Comparison of ENCODE assay signal across 23 cellular contexts in genomic region chr13:102863590-102863989, GRCh38.
"Had no signal": no experiment of that assay in that cellular context is flagged by ENCODE, and none has a peak within 500 bp of the region (broad histone marks: within the 10 kb centered on the region; RNA-seq: fewer than 3 reads in every experiment).

No MANE protein-coding gene starts in this region.

- H3K4me1 ChIP-seq: adrenal gland, prostate gland, sigmoid colon, testis had no signal

- H3K27ac ChIP-seq: adrenal gland, esophagus squamous epithelium, prostate gland, sigmoid colon, spleen, testis had no signal

- H3K4me3 Mint-ChIP-seq: activated CD4-positive, alpha-beta T cell treated with anti-CD3 and anti-CD28 coated beads, Interleukin-2, amount 10 ng/mL, durations not matched to agents 24 days and 14 days; activated CD8-positive, alpha-beta T cell treated with anti-CD3 and anti-CD28 coated beads for 36 hours; stimulated activated memory B cell treated with anti-CD40 and anti-IgM and Interleukin-4, amounts not matched to agents 10 μg/mL and 1 μg/mL and 100 μg/mL, for 72 hours; type B pancreatic cell had no signal

- FAIRE-seq: bronchial epithelial cell, endothelial cell of umbilical vein had no signal

- DNase-seq: activated CD4-positive, alpha-beta T cell treated with anti-CD3 and anti-CD28 coated beads, Interleukin-2, amount 10 ng/mL, durations not matched to agents 24 days and 14 days; activated CD8-positive, alpha-beta T cell treated with anti-CD3 and anti-CD28 coated beads for 36 hours; activated effector memory CD4-positive, alpha-beta T cell treated with Interleukin-2 at 50 U/mL for 16 hours; activated naive CD4-positive, alpha-beta T cell treated with anti-CD3 and anti-CD28 coated beads, Interleukin-2, amount 50 U/mL, for 16 hours; activated T-cell treated with anti-CD3 and anti-CD28 coated beads, Interleukin-2, amount 50 U/mL, for 1 hour; dermis blood vessel endothelial cell; effector memory CD4-positive, alpha-beta T cell; esophagus squamous epithelium; hypothalamus; islet precursor cell; sigmoid colon; spleen; stimulated activated CD4-positive, alpha-beta T cell treated with anti-CD3 and anti-CD28 coated beads, Interleukin-4, amount 100 ng/mL, for 4 hours; T-cell; T1000; testis had no signal

- H3K4me3 ChIP-seq: adrenal gland, esophagus squamous epithelium, prostate gland, sigmoid colon, spleen, testis had no signal

- H3K27ac Mint-ChIP-seq: activated CD4-positive, alpha-beta T cell treated with anti-CD3 and anti-CD28 coated beads, Interleukin-2, amount 10 ng/mL, durations not matched to agents 24 days and 14 days; T-cell; type B pancreatic cell had no signal

- H3K9me3 ChIP-seq: adrenal gland, esophagus squamous epithelium, prostate gland, sigmoid colon, spleen, testis had no signal

- H3K9me3 Mint-ChIP-seq: activated CD4-positive, alpha-beta T cell treated with anti-CD3 and anti-CD28 coated beads, Interleukin-2, amount 10 ng/mL, durations not matched to agents 24 days and 14 days; activated CD8-positive, alpha-beta T cell treated with anti-CD3 and anti-CD28 coated beads for 36 hours; stimulated activated memory B cell treated with anti-CD40 and anti-IgM and Interleukin-4, amounts not matched to agents 10 μg/mL and 1 μg/mL and 100 μg/mL, for 72 hours; T-cell; type B pancreatic cell had no signal

- ATAC-seq: activated CD8-positive, alpha-beta T cell treated with anti-CD3 and anti-CD28 coated beads for 36 hours; SK-N-SH treated with all-trans-retinoic acid at 6 μM for 48 hours; stimulated activated memory B cell treated with anti-CD40 and anti-IgM and Interleukin-4, amounts not matched to agents 10 μg/mL and 1 μg/mL and 100 μg/mL, for 72 hours; T-cell had no signal

- H3K27me3 ChIP-seq: adrenal gland, esophagus squamous epithelium, sigmoid colon, spleen, testis had no signal

- H3K27me3 Mint-ChIP-seq: activated CD4-positive, alpha-beta T cell treated with anti-CD3 and anti-CD28 coated beads, Interleukin-2, amount 10 ng/mL, durations not matched to agents 24 days and 14 days; activated CD8-positive, alpha-beta T cell treated with anti-CD3 and anti-CD28 coated beads for 36 hours; stimulated activated memory B cell treated with anti-CD40 and anti-IgM and Interleukin-4, amounts not matched to agents 10 μg/mL and 1 μg/mL and 100 μg/mL, for 72 hours; T-cell; type B pancreatic cell had no signal
